Comparison of ENCODE assay signal across 12 cellular contexts in the genomic region with DNA sequence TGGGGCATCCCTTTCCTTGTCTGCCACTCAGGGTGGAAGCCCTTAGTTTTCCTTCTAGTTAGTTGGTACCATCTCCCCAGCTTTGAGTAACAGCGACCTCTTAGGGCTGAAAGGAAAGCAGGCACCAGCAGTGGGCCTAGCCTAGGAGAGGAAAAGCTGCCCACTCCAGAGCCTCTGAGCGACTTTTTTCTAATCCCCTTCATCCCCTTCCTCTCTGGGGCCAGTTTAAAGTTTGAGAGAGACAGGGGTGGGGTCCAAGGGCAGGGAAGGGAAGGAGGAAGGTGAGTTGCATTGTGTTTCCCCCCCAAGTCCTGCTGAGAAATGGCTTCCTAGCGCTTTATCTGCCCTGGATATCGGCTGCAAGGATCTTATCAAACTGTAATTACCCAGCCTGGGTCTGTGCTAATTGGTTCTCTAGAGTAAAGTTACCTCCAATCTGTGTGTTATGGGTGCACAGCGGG.
DNase-seq lines count a peak whose midpoint lies in the region; ATAC-seq, FAIRE-seq and TF ChIP-seq lines count a peak whose summit lies in the region.
"Had no signal": no experiment of that assay in that cellular context is flagged by ENCODE, and none has a peak within 500 bp of the region (broad histone marks: within the 10 kb centered on the region; RNA-seq: fewer than 3 reads in every experiment).

No MANE protein-coding gene starts in this region.

- H3K27me3 ChIP-seq in K562 (ENCODE audit: control insufficient read depth in 2 of 2, insufficient read depth in 2 of 2, low read length in 2 of 2) = peaks cover 0 to 1% of the 10 kb centered on the region in 2 experiments; a peak in 1 of 5 replicates
- H3K27me3 ChIP-seq: right lobe of liver had no signal

- no peak overlapping the region for H3K27ac ChIP-seq in K562 (ENCODE audit: extremely low read depth, low read depth, low read length)
- H3K27ac ChIP-seq: right lobe of liver had no signal

- no peaks in the 10 kb centered on the region for H4K20me1 ChIP-seq in K562 (replicated peaks; ENCODE audit: control insufficient read depth, insufficient read depth, low read length)

- BruUV-seq in K562 (replicated peaks; lab: Mats Ljungman, UMichigan) = no TSS peak

- ATAC-seq in K562 (peak; percentile 74), HG03139 (IDR thresholded peaks at IDR 0.05; ENCODE audit: unreplicated experiment) (no peak)

- H3K9me3 ChIP-seq in K562 (replicated peaks; ENCODE audit: control insufficient read depth, insufficient read depth, low read depth, low read length) = no peaks in the 10 kb centered on the region
- H3K9me3 ChIP-seq: right lobe of liver had no signal

- FAIRE-seq in K562 (lab: Jason Lieb, UNC) (no peak), urothelium cell line (lab: Jason Lieb, UNC) (no peak)
- FAIRE-seq: A204.1 had no signal

- TF ChIP-seq EP300 in K562 (IDR thresholded peaks at IDR 0.05; ENCODE audit: low read length) = no peak

- CTCF ChIA-PET in K562 (lab: Yijun Ruan, JAX; ENCODE audit: low intra/inter-chr PET ratio) = interaction anchor here (0.9 kb wide), 1 partner anchor 743 kb away, joined by 4 read pairs; no protein-coding TSS in a partner anchor

- H3K79me2 ChIP-seq in K562 (ENCODE audit: control insufficient read depth, insufficient read depth, low read length) = no peaks in the 10 kb centered on the region

- peak in 1 of 2 experiments; percentile 20; a peak in 1 of 4 replicates for TF ChIP-seq RAD21 in K562 (CRISPR knock-in tag; conservative IDR thresholded peaks at IDR 0.05 in 1 of 2, IDR thresholded peaks at IDR 0.05 in 1 of 2)

- no peak overlapping the region for H3K4me2 ChIP-seq in K562 (ENCODE audit: insufficient read depth, low read length)

- no peak for TF ChIP-seq POLR2A in K562 (conservative IDR thresholded peaks at IDR 0.05)

- H3K36me3 ChIP-seq in K562 (ENCODE audit: control insufficient read depth, insufficient read depth, low read length) = no peaks in the 10 kb centered on the region
- H3K36me3 ChIP-seq: right lobe of liver had no signal

- peak; percentile 23 to 49 (median 45); a peak in 3 of 6 replicates for TF ChIP-seq CTCF in K562 (IDR thresholded peaks at IDR 0.05 in 2 of 3, conservative IDR thresholded peaks at IDR 0.05 in 1 of 3; ENCODE audit: insufficient read depth in 2 of 3, low read depth in 1 of 3, low read length in 3 of 3)
- peak; percentile 61 for TF ChIP-seq CTCF in retinal pigment epithelial cell (conservative IDR thresholded peaks at IDR 0.05; ENCODE audit: low read depth, low read length)

- no peak overlapping the region for H3K4me3 ChIP-seq in K562
- no peak overlapping the region for H3K4me3 ChIP-seq in retinal pigment epithelial cell (ENCODE audit: low read length)
- H3K4me3 ChIP-seq: right lobe of liver had no signal

- H3K9ac ChIP-seq in K562 (ENCODE audit: insufficient read depth in 1 of 2, low read depth in 2 of 2, low read length in 2 of 2) = no peak overlapping the region

- POLR2A ChIA-PET in K562 (lab: Yijun Ruan, JAX) = interaction anchor here (0.6 to 0.7 kb wide), 2 partner anchors 19 to 58 kb away, joined by 3 read pairs; no protein-coding TSS in a partner anchor

- 0% methylated on average over 3 of the region's 5 CpGs for WGBS in K562 (ENCODE audit: insufficient coverage, low coverage, missing lambda C conversion rate)

- no peaks in the 10 kb centered on the region for H3K9me1 ChIP-seq in K562 (ENCODE audit: control insufficient read depth, insufficient read depth, low read length)

- in situ Hi-C loops in K562 (cut with MboI) = no loop called here

- intact Hi-C loops in K562 (cut with micrococcal nuclease) = no loop called here

- DNase-seq in DMS 273 (lab: John Stamatoyannopoulos, UW; ENCODE audit: unreplicated experiment) = peak; percentile 28
- DNase-seq in DMS 273 treated with DMSO at 0.1 percent for 48 hours (lab: John Stamatoyannopoulos, UW) = no peak
- peak; percentile 22 for DNase-seq in NCI-H2227 treated with DMSO at 0.1 percent for 48 hours (lab: John Stamatoyannopoulos, UW)
- peak in 2 of 4 experiments; percentile 13 to 14 for DNase-seq in K562 (ENCODE audit: extremely low read depth in 1 of 4, low spot score in 3 of 4)
- DNase-seq in retinal pigment epithelial cell (ENCODE audit: low read depth) = no peak
- DNase-seq in urothelium cell line (ENCODE audit: low spot score) = no peak
- DNase-seq in ureter (ENCODE audit: low spot score) = no peak
- DNase-seq: activated CD4-positive, alpha-beta memory T cell treated with anti-CD3 and anti-CD28 coated beads, Interleukin-2, amount 10 ng/mL, durations not matched to agents 7 days and 5 days; right lobe of liver; stimulated activated naive B cell treated with anti-CD40 and anti-IgM and Interleukin-4, amounts not matched to agents 10 μg/mL and 1 μg/mL and 100 μg/mL, for 72 hours had no signal

- H3K4me1 ChIP-seq in K562 (replicated peaks in 1 of 2; ENCODE audit: control insufficient read depth in 2 of 2, insufficient read depth in 2 of 2, low read length in 2 of 2) = no peaks in the 10 kb centered on the region
- H3K4me1 ChIP-seq: right lobe of liver had no signal

- H2AFZ ChIP-seq in K562 (ENCODE audit: low read depth, low read length) = no peak overlapping the region

TF ChIP-seq in K562, 482 proteins besides CTCF, POLR2A, EP300 and RAD21 (continues in another document):
- TF ChIP-seq, protein P1, sequence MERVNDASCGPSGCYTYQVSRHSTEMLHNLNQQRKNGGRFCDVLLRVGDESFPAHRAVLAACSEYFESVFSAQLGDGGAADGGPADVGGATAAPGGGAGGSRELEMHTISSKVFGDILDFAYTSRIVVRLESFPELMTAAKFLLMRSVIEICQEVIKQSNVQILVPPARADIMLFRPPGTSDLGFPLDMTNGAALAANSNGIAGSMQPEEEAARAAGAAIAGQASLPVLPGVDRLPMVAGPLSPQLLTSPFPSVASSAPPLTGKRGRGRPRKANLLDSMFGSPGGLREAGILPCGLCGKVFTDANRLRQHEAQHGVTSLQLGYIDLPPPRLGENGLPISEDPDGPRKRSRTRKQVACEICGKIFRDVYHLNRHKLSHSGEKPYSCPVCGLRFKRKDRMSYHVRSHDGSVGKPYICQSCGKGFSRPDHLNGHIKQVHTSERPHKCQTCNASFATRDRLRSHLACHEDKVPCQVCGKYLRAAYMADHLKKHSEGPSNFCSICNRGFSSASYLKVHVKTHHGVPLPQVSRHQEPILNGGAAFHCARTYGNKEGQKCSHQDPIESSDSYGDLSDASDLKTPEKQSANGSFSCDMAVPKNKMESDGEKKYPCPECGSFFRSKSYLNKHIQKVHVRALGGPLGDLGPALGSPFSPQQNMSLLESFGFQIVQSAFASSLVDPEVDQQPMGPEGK (CRISPR knock-in tag; IDR thresholded peaks at IDR 0.05; ENCODE audit: borderline replicate concordance) = no peak
- TF ChIP-seq, protein P2, sequence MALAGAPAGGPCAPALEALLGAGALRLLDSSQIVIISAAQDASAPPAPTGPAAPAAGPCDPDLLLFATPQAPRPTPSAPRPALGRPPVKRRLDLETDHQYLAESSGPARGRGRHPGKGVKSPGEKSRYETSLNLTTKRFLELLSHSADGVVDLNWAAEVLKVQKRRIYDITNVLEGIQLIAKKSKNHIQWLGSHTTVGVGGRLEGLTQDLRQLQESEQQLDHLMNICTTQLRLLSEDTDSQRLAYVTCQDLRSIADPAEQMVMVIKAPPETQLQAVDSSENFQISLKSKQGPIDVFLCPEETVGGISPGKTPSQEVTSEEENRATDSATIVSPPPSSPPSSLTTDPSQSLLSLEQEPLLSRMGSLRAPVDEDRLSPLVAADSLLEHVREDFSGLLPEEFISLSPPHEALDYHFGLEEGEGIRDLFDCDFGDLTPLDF (CRISPR knock-in tag; IDR thresholded peaks at IDR 0.05) = no peak
- TF ChIP-seq, protein P3, sequence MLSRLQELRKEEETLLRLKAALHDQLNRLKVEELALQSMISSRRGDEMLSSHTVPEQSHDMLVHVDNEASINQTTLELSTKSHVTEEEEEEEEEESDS (CRISPR knock-in tag; IDR thresholded peaks at IDR 0.05) = no peak
- TF ChIP-seq KAT8 (IDR thresholded peaks at IDR 0.05; ENCODE audit: low read depth) = no peak
- no peak for TF ChIP-seq HLTF (IDR thresholded peaks at IDR 0.05)
- TF ChIP-seq MTF1 (CRISPR knock-in tag; IDR thresholded peaks at IDR 0.05; ENCODE audit: borderline replicate concordance) = no peak
- TF ChIP-seq, protein P4, sequence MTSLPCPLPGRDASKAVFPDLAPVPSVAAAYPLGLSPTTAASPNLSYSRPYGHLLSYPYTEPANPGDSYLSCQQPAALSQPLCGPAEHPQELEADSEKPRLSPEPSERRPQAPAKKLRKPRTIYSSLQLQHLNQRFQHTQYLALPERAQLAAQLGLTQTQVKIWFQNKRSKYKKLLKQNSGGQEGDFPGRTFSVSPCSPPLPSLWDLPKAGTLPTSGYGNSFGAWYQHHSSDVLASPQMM (CRISPR knock-in tag; IDR thresholded peaks at IDR 0.05) = no peak
- TF ChIP-seq, protein P5, sequence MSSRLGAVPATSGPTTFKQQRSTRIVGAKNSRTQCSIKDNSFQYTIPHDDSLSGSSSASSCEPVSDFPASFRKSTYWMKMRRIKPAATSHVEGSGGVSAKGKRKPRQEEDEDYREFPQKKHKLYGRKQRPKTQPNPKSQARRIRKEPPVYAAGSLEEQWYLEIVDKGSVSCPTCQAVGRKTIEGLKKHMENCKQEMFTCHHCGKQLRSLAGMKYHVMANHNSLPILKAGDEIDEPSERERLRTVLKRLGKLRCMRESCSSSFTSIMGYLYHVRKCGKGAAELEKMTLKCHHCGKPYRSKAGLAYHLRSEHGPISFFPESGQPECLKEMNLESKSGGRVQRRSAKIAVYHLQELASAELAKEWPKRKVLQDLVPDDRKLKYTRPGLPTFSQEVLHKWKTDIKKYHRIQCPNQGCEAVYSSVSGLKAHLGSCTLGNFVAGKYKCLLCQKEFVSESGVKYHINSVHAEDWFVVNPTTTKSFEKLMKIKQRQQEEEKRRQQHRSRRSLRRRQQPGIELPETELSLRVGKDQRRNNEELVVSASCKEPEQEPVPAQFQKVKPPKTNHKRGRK (tag; IDR thresholded peaks at IDR 0.05) = no peak
- TF ChIP-seq, protein P6, sequence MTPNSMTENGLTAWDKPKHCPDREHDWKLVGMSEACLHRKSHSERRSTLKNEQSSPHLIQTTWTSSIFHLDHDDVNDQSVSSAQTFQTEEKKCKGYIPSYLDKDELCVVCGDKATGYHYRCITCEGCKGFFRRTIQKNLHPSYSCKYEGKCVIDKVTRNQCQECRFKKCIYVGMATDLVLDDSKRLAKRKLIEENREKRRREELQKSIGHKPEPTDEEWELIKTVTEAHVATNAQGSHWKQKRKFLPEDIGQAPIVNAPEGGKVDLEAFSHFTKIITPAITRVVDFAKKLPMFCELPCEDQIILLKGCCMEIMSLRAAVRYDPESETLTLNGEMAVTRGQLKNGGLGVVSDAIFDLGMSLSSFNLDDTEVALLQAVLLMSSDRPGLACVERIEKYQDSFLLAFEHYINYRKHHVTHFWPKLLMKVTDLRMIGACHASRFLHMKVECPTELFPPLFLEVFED (CRISPR knock-in tag; conservative IDR thresholded peaks at IDR 0.05) = no peak
- TF ChIP-seq GATA2 (CRISPR knock-in tag; IDR thresholded peaks at IDR 0.05) = no peak
- TF ChIP-seq CBX8 (IDR thresholded peaks at IDR 0.05; ENCODE audit: borderline replicate concordance, extremely low read depth, low read depth, low read length, poor library complexity, severe bottlenecking) = no peak
- no peak for TF ChIP-seq ZNF24 (IDR thresholded peaks at IDR 0.05)

Comparison
In these comparisons a context has a peak if more than half of its experiments do, and no peak if none do; other contexts are left out.
1. DNase-seq: peak in DMS 273 (single experiment) and NCI-H2227 treated with DMSO at 0.1 percent for 48 hours (single experiment); none in DMS 273 treated with DMSO at 0.1 percent for 48 hours (single experiment), retinal pigment epithelial cell (single experiment), urothelium cell line (single experiment) and ureter (single experiment).